ENCODE assay signal across 8 cellular contexts in genomic region chr6:135180458-135181332, GRCh38. TPM values are rescaled to one million over a fixed set of nuclear protein-coding genes. Genes with fewer than 3 reads are reported as not detected.
DNase-seq lines count a peak whose midpoint lies in the region; ATAC-seq and TF ChIP-seq lines count a peak whose summit lies in the region.

Gene MYB, plus strand, starts transcription at chr6:135181308. Its CDS starts 206 bp downstream, at chr6:135181514.

- no peaks in the 10 kb centered on the region for H3K9me3 Mint-ChIP-seq in activated CD8-positive, alpha-beta T cell treated with anti-CD3 and anti-CD28 coated beads for 36 hours

- H3K4me3 Mint-ChIP-seq in activated CD8-positive, alpha-beta T cell treated with anti-CD3 and anti-CD28 coated beads for 36 hours: peak within 1 kb of the TSS; percentile 99

- no peak for TF ChIP-seq CTCF in activated CD8-positive, alpha-beta T cell treated with anti-CD3 and anti-CD28 coated beads for 36 hours (IDR thresholded peaks at IDR 0.05)

- intact Hi-C loops in activated CD8-positive, alpha-beta T cell treated with anti-CD3 and anti-CD28 coated beads for 36 hours (cut with micrococcal nuclease): loop anchor here (5.0 kb wide), 1 partner anchor 168 kb away; no protein-coding TSS in a partner anchor

- peaks cover 30% of the 10 kb centered on the region for H3K36me3 Mint-ChIP-seq in activated CD8-positive, alpha-beta T cell treated with anti-CD3 and anti-CD28 coated beads for 36 hours (ENCODE audit: low read depth)

- no peaks in the 10 kb centered on the region for H3K4me1 ChIP-seq in endocrine pancreas (ENCODE audit: control insufficient read depth, insufficient read depth, low read length)
- H3K4me1 ChIP-seq in mucosa of rectum (ENCODE audit: control insufficient read depth in 2 of 2, insufficient read depth in 2 of 2, low read length in 2 of 2): peaks cover 6 to 9% of the 10 kb centered on the region in 2 donors

- in situ Hi-C loops in Caki2 (cut with HindIII; ENCODE audit: low pct_unique_long_range_greater_than_20kb, low sequenced_read_pairs): no loop called here

- H3K9me3 ChIP-seq in endocrine pancreas (ENCODE audit: control insufficient read depth, low read length): no peaks in the 10 kb centered on the region
- no peaks in the 10 kb centered on the region for H3K9me3 ChIP-seq in mucosa of rectum (ENCODE audit: control insufficient read depth in 2 of 2, low read length in 2 of 2)

- peak within 1 kb of the TSS; percentile 56 for H3K9ac ChIP-seq in endocrine pancreas (ENCODE audit: control insufficient read depth, insufficient read depth, low read length)
- H3K9ac ChIP-seq in mucosa of rectum (ENCODE audit: low read depth in 1 of 2, low read length in 2 of 2): peak within 1 kb of the TSS; percentile 75 to 84

- H3K27me3 Mint-ChIP-seq in activated CD8-positive, alpha-beta T cell treated with anti-CD3 and anti-CD28 coated beads for 36 hours: no peaks in the 10 kb centered on the region

- H3K27ac ChIP-seq in mucosa of rectum (ENCODE audit: low read depth in 2 of 2, low read length in 2 of 2): peak within 1 kb of the TSS; percentile 83 to 85

- DNase-seq in Caki2 (ENCODE audit: low read depth) (peak; percentile 73), HUDEP-2 (lab: John Stamatoyannopoulos, UW; ENCODE audit: unreplicated experiment in 76 of 76) (peak in 74 of 76 experiments; percentile 38 to 93 (median 84)), NOMO-1 (lab: John Stamatoyannopoulos, UW; ENCODE audit: unreplicated experiment in 2 of 2) (peak; percentile 87 to 88)
- peak; percentile 89 for DNase-seq in activated CD8-positive, alpha-beta T cell treated with anti-CD3 and anti-CD28 coated beads for 36 hours
- DNase-seq in stimulated activated naive CD4-positive, alpha-beta T cell (lab: John Stamatoyannopoulos, UW): peak; percentile 41 to 61 (median 54)

- POLR2A ChIA-PET in activated CD8-positive, alpha-beta T cell treated with anti-CD3 and anti-CD28 coated beads for 36 hours (lab: Charles Lee): interaction anchor here (0.6 to 8.1 kb wide), 22 partner anchors 8 to 1109 kb away, joined by 3 to 94 read pairs (median 4); partner anchors contain the start of gene BCLAF1

- CTCF ChIA-PET in activated CD8-positive, alpha-beta T cell treated with anti-CD3 and anti-CD28 coated beads for 36 hours (lab: Charles Lee): interaction anchor here (1.0 to 3.5 kb wide), 6 partner anchors 18 to 126 kb away, joined by 3 to 17 read pairs (median 5); partner anchors contain the start of gene HBS1L

- H3K27ac Mint-ChIP-seq in activated CD8-positive, alpha-beta T cell treated with anti-CD3 and anti-CD28 coated beads for 36 hours: peak within 1 kb of the TSS; percentile 97

- H3K4me1 Mint-ChIP-seq in activated CD8-positive, alpha-beta T cell treated with anti-CD3 and anti-CD28 coated beads for 36 hours (ENCODE audit: low read depth): peaks cover 40% of the 10 kb centered on the region

- H3K36me3 ChIP-seq in endocrine pancreas (ENCODE audit: control insufficient read depth, insufficient read depth, low read length) (no peaks in the 10 kb centered on the region), mucosa of rectum (ENCODE audit: control insufficient read depth in 2 of 2, insufficient read depth in 2 of 2, low read length in 2 of 2) (no peaks in the 10 kb centered on the region)

- H3K4me3 ChIP-seq in endocrine pancreas (ENCODE audit: control insufficient read depth, insufficient read depth, low read length) (peak within 1 kb of the TSS; percentile 57), mucosa of rectum (ENCODE audit: low read length in 2 of 2) (peak within 1 kb of the TSS; percentile 84 to 92)

- no peaks in the 10 kb centered on the region for H3K27me3 ChIP-seq in endocrine pancreas (ENCODE audit: control insufficient read depth, insufficient read depth, low read length)
- peaks cover 2 to 3% of the 10 kb centered on the region in 2 donors for H3K27me3 ChIP-seq in mucosa of rectum (ENCODE audit: control insufficient read depth in 2 of 2, insufficient read depth in 2 of 2, low read length in 2 of 2)

- peak; percentile 28 for ATAC-seq in GM21390 (IDR thresholded peaks at IDR 0.05; ENCODE audit: unreplicated experiment)
- ATAC-seq in activated CD8-positive, alpha-beta T cell treated with anti-CD3 and anti-CD28 coated beads for 36 hours: peak; percentile 46

RNA-seq across cellular contexts. Expression of gene MYB, which starts in this region (rescaled TPM):
- 0.95 TPM in 1 of 2 replicates, not detected in the other for total RNA-seq in Caki2 (2014; rRNA removed; shearing (Covaris generic); ENCODE audit: low replicate concordance)
- 10 to 100 TPM; 50.9 to 53.6 TPM for total RNA-seq in activated CD8-positive, alpha-beta T cell treated with anti-CD3 and anti-CD28 coated beads for 36 hours

Comparison
In these comparisons a context has a peak if more than half of its experiments do, and no peak if none do; other contexts are left out.
1. Peak in every context shown above with its lines: DNase-seq, ATAC-seq, H3K4me3 ChIP-seq and H3K27ac ChIP-seq.
2. RNA of gene MYB (total RNA-seq): 50.9 to 53.6 TPM in activated CD8-positive, alpha-beta T cell treated with anti-CD3 and anti-CD28 coated beads for 36 hours; 0.95 TPM in Caki2; every median in the first group is over 10 times any median in the second.
3. Peak in DNase-seq in Caki2; RNA of the gene not detected or under 1 TPM.